ENCODE assay signal across 8 cellular contexts in the genomic region with DNA sequence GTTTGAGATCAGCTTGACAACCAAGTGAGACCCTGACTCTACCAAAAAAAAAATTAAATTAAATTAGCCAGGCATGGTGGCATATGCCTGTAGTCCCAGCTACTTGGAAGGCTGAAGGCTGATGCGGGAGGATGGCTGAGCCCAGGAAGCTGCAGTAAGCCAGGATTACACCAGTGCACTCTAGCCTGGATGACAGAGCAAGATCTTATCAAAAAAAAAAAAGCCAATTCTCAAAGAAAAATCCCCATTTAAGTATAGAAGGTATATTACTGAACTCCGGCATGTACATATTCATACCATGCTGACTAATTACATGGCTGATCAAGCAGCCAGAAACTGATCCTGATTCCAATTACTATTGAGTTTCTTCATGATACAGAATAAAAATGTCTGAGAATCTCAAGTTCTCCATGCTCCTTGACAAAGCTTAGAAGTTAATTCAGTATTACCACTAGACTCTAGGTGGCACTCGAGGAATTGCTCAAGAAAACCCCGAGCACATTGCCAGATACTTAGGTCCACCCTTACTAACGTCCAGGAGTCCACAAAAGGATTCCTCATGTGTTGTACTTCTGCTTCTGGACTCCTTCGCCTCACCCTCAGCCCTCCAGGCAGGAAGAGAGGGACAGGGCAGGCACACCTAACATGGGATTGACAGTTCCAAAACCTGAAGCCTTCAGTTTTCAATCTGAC.
DNase-seq lines count a peak whose midpoint lies in the region; ATAC-seq, FAIRE-seq and TF ChIP-seq lines count a peak whose summit lies in the region.

No MANE protein-coding gene starts in this region.

- peak; percentile 53 for TF ChIP-seq CTCF in lung (IDR thresholded peaks at IDR 0.05; ENCODE audit: control extremely low read depth, extremely low read depth)

- no peak overlapping the region for H3K27ac ChIP-seq in lung (ENCODE audit: low read depth in 1 of 2, low read length in 1 of 2)

- 20 to 21% methylated on average over 6 of the region's 6 CpGs for WGBS in lung, 2 donors

- peak; percentile 74 for ATAC-seq in GM18499 (IDR thresholded peaks at IDR 0.05; ENCODE audit: insufficient read depth, unreplicated experiment)
- ATAC-seq in HG02885 (IDR thresholded peaks at IDR 0.05; ENCODE audit: poor library complexity, unreplicated experiment): peak; percentile 94
- peak; percentile 74 for ATAC-seq in lung (ENCODE audit: insufficient read depth, low FRiP score)

- no peak overlapping the region for H3K4me3 ChIP-seq in lung

- no peaks in the 10 kb centered on the region for H3K9me3 ChIP-seq in lung (ENCODE audit: control insufficient read depth in 2 of 2, insufficient read depth in 1 of 2, low read length in 1 of 2)

- FAIRE-seq in A204.1 (lab: Jason Lieb, UNC): peak; percentile 86

- H3K27me3 ChIP-seq in lung (ENCODE audit: control insufficient read depth, insufficient read depth): no peaks in the 10 kb centered on the region

- peaks cover 2 to 7% of the 10 kb centered on the region in 2 donors for H3K4me1 ChIP-seq in lung (ENCODE audit: control insufficient read depth in 2 of 2, insufficient read depth in 2 of 2, low read length in 2 of 2)

- no peaks in the 10 kb centered on the region for H3K36me3 ChIP-seq in lung (ENCODE audit: control insufficient read depth in 2 of 2, insufficient read depth in 2 of 2, low read length in 2 of 2)

- DNase-seq in NCI-H460 (ENCODE audit: extremely low read depth, low read depth): peak; percentile 76
- DNase-seq in cerebellar cortex (ENCODE audit: low spot score): peak; percentile 75
- DNase-seq in lung (ENCODE audit: low spot score): peak; percentile 69
- DNase-seq in NCI-H1048 (lab: John Stamatoyannopoulos, UW): no peak
- DNase-seq in NCI-H146 treated with DMSO at 0.1 percent for 48 hours (lab: John Stamatoyannopoulos, UW; ENCODE audit: unreplicated experiment): no peak

Comparison
In these comparisons a context has a peak if more than half of its experiments do, and no peak if none do; other contexts are left out.
1. DNase-seq: peak in NCI-H460 (single experiment), cerebellar cortex (single experiment) and lung (single experiment); none in NCI-H1048 (single experiment) and NCI-H146 treated with DMSO at 0.1 percent for 48 hours (single experiment).
2. Peak in every context shown above with its lines, with median percentiles within 50 percentile points of each other: ATAC-seq.